ENCODE assay signal across 8 cellular contexts in the genomic region with DNA sequence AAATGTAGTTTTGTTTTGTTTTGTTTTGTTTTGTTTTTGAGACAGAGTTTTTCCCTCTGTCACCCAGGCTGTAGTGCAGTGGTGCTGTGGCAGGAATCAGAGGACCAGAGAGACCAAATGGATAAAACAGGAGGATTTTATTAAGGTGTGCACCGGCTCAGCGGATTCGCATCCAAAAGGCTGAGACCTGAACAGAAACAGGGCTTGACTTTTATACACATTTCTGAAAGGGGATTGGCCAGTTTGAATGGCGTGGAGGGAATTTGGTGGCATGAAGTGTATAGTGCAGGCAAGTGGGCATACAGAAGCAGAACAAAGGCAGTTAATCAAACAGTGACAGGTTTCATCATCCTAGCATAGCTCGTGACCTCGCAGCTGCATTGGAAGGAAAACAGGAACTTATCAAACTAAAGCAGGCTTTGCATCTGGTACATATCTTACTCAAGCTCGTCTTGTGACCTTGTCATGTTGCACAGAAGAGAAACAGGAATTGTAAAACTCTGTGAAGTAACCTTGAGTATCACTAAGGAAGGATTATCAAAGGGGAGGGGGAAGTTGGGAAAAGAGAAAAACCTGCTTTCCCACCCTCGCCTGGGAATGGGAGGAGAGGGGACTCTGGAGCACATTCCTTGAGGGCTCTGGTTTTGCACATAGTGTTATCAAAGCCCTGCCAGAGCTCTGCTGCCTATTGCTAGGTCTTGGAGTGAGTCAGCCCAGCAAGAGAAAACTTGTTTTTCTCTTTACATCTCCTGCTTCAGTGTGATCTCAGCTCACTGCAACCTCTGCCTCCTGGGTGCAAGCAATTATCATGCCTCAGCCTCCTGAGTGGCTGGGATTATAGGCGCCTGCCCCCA. TPM values are rescaled to one million over a fixed set of nuclear protein-coding genes. Genes with fewer than 3 reads are reported as not detected.
DNase-seq lines count a peak whose midpoint lies in the region; ATAC-seq, FAIRE-seq and TF ChIP-seq lines count a peak whose summit lies in the region.
"Had no signal": no experiment of that assay in that cellular context is flagged by ENCODE, and none has a peak within 500 bp of the region (broad histone marks: within the 10 kb centered on the region; RNA-seq: fewer than 3 reads in every experiment).

No MANE protein-coding gene starts in this region.

- CTCF ChIA-PET in GM12878 (lab: Yijun Ruan, JAX), result interaction anchor here (0.7 kb wide), 1 partner anchor 206 kb away, joined by 4 read pairs; no protein-coding TSS in a partner anchor

- DNase-seq in LHCN-M2 (ENCODE audit: low read depth) (peak; percentile 32), GM12878 (ENCODE audit: low read depth, low spot score) (peak; percentile 34), left kidney (ENCODE audit: low read depth, low spot score) (peak; percentile 20), NCI-H1436 (lab: John Stamatoyannopoulos, UW) (no peak)
- no peak for DNase-seq in natural killer cell treated with Interleukin-12 subunit alpha and Interleukin-12 subunit beta and Interleukin-15 and Interleukin-18, amount 100 ng/mL, for 72 hours (ENCODE audit: low spot score)

- H3K9me3 ChIP-seq in GM12878 (replicated peaks; ENCODE audit: control insufficient read depth, insufficient read depth, low read length) (peaks cover 5% of the 10 kb centered on the region), thymus (ENCODE audit: control insufficient read depth) (no peaks in the 10 kb centered on the region)

- H3K79me2 ChIP-seq in GM12878 (ENCODE audit: control insufficient read depth, insufficient read depth, low read length), result no peaks in the 10 kb centered on the region

- no peak overlapping the region for H3K4me2 ChIP-seq in GM12878 (ENCODE audit: control insufficient read depth, insufficient read depth)

- no peaks in the 10 kb centered on the region for H4K20me1 ChIP-seq in GM12878 (ENCODE audit: control insufficient read depth, insufficient read depth)

- H3K27ac Mint-ChIP-seq in natural killer cell treated with Interleukin-12 subunit alpha and Interleukin-12 subunit beta and Interleukin-15 and Interleukin-18, amount 100 ng/mL, for 72 hours, result no peak overlapping the region

- peaks cover 12% of the 10 kb centered on the region for H3K36me3 Mint-ChIP-seq in natural killer cell treated with Interleukin-12 subunit alpha and Interleukin-12 subunit beta and Interleukin-15 and Interleukin-18, amount 100 ng/mL, for 72 hours

- 43% methylated on average over 9 of the region's 9 CpGs for WGBS in GM12878 (ENCODE audit: insufficient coverage, insufficient replicate concordance, low lambda C conversion rate, missing lambda C conversion rate)
- WGBS in thymus, result 57% methylated on average over 9 of the region's 9 CpGs

- H3K4me1 Mint-ChIP-seq in natural killer cell treated with Interleukin-12 subunit alpha and Interleukin-12 subunit beta and Interleukin-15 and Interleukin-18, amount 100 ng/mL, for 72 hours (ENCODE audit: low read depth in 2 of 2), result no peaks in the 10 kb centered on the region

- FAIRE-seq in GM12878 (lab: Jason Lieb, UNC), result peak; percentile 31
- FAIRE-seq: islet of Langerhans had no signal

- TF ChIP-seq CTCF in GM12878 (IDR thresholded peaks at IDR 0.05 in 2 of 3, conservative IDR thresholded peaks at IDR 0.05 in 1 of 3; ENCODE audit: control insufficient read depth in 2 of 3, extremely low read depth in 1 of 3, insufficient read depth in 1 of 3, low read depth in 3 of 3, low read length in 3 of 3), result no peak

- H3K27me3 ChIP-seq in GM12878 (replicated peaks in 1 of 2; ENCODE audit: control insufficient read depth in 2 of 2, insufficient read depth in 2 of 2, low read length in 1 of 2), result no peaks in the 10 kb centered on the region
- H3K27me3 ChIP-seq in thymus (ENCODE audit: control insufficient read depth, insufficient read depth), result no peaks in the 10 kb centered on the region

- POLR2A ChIA-PET in GM12878 (lab: Charles Lee), result no interaction called here

- intact Hi-C loops in GM12878 (cut with micrococcal nuclease; ENCODE audit: unreplicated experiment), result no loop called here

- H3K27ac ChIP-seq in GM12878 (ENCODE audit: control insufficient read depth, insufficient read depth), result no peak overlapping the region
- H3K27ac ChIP-seq in thymus (ENCODE audit: low read depth), result peak overlapping the region; percentile 15

- peaks cover 5 to 7% of the 10 kb centered on the region in 2 donors for H3K27me3 Mint-ChIP-seq in natural killer cell treated with Interleukin-12 subunit alpha and Interleukin-12 subunit beta and Interleukin-15 and Interleukin-18, amount 100 ng/mL, for 72 hours

- peaks cover 3% of the 10 kb centered on the region for H3K9me3 Mint-ChIP-seq in natural killer cell treated with Interleukin-12 subunit alpha and Interleukin-12 subunit beta and Interleukin-15 and Interleukin-18, amount 100 ng/mL, for 72 hours

- no TSS peak for BruUV-seq in GM12878 (replicated peaks; lab: Mats Ljungman, UMichigan)

- peak; percentile 49 for ATAC-seq in GM12878
- ATAC-seq in HG02588 (IDR thresholded peaks at IDR 0.05; ENCODE audit: unreplicated experiment), result no peak
- no peak for ATAC-seq in natural killer cell treated with Interleukin-12 subunit alpha and Interleukin-12 subunit beta and Interleukin-15 and Interleukin-18, amount 100 ng/mL, for 72 hours

- no peaks in the 10 kb centered on the region for H3K4me1 ChIP-seq in GM12878 (ENCODE audit: control insufficient read depth, insufficient read depth, low read length)
- no peaks in the 10 kb centered on the region for H3K4me1 ChIP-seq in thymus (ENCODE audit: control insufficient read depth, insufficient read depth, low read length)

- TF ChIP-seq POLR2A in GM12878 (IDR thresholded peaks at IDR 0.05; ENCODE audit: low read depth, low read length), result no peak

- RAD21 ChIA-PET in GM12878 (lab: Charles Lee; ENCODE audit: unreplicated experiment), result interaction anchor here (0.8 kb wide), 1 partner anchor 67 kb away, joined by 3 read pairs; the partner anchor contains the start of gene KLHDC8B

- H3K4me3 Mint-ChIP-seq in natural killer cell treated with Interleukin-12 subunit alpha and Interleukin-12 subunit beta and Interleukin-15 and Interleukin-18, amount 100 ng/mL, for 72 hours, result no peak overlapping the region

- in situ Hi-C loops in GM12878 (cut with MboI), result no loop called here

- no peaks in the 10 kb centered on the region for H3K36me3 ChIP-seq in GM12878 (ENCODE audit: control insufficient read depth in 2 of 2, insufficient read depth in 2 of 2, low read length in 1 of 2)
- no peaks in the 10 kb centered on the region for H3K36me3 ChIP-seq in thymus (ENCODE audit: control insufficient read depth, insufficient read depth)

- no peak for TF ChIP-seq RAD21 in GM12878 (IDR thresholded peaks at IDR 0.05; ENCODE audit: insufficient read depth, low read depth, low read length)

- peak overlapping the region; percentile 25 for H2AFZ ChIP-seq in GM12878 (ENCODE audit: control insufficient read depth, low read depth, low read length)

- SMC1A ChIA-PET in GM12878 (lab: Charles Lee; ENCODE audit: uncharacterized antibody, unreplicated experiment), result interaction anchor here (0.7 kb wide), 1 partner anchor 230 kb away, joined by 3 read pairs; no protein-coding TSS in a partner anchor

- H3K9ac ChIP-seq in GM12878 (ENCODE audit: control insufficient read depth, insufficient read depth, low read length), result no peak overlapping the region

- H3K4me3 ChIP-seq in GM12878, result no peak overlapping the region
- H3K4me3 ChIP-seq in thymus (ENCODE audit: low read length), result no peak overlapping the region

- no peak for TF ChIP-seq EP300 in GM12878 (IDR thresholded peaks at IDR 0.05; ENCODE audit: borderline replicate concordance in 1 of 2, control insufficient read depth in 1 of 2, low read depth in 2 of 2, low read length in 2 of 2)

TF ChIP-seq in GM12878, 131 proteins besides CTCF, POLR2A, EP300 and RAD21 (continues in another document):
- 0 out of 2 replicates have a peak, but pooled peaks have one; percentile 61 for TF ChIP-seq TCF3 (IDR thresholded peaks at IDR 0.05; ENCODE audit: borderline replicate concordance, insufficient read depth, low read depth, low read length)
- TF ChIP-seq, protein P1, sequence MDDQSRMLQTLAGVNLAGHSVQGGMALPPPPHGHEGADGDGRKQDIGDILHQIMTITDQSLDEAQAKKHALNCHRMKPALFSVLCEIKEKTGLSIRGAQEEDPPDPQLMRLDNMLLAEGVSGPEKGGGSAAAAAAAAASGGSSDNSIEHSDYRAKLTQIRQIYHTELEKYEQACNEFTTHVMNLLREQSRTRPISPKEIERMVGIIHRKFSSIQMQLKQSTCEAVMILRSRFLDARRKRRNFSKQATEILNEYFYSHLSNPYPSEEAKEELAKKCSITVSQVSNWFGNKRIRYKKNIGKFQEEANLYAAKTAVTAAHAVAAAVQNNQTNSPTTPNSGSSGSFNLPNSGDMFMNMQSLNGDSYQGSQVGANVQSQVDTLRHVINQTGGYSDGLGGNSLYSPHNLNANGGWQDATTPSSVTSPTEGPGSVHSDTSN (IDR thresholded peaks at IDR 0.05; ENCODE audit: insufficient replicate concordance, low read depth, low read length), result peak; percentile 83
- peak; percentile 58; the same call in 1 of the 2 replicates for TF ChIP-seq TCF12 (IDR thresholded peaks at IDR 0.05; ENCODE audit: low read depth, low read length)
- peak; percentile 61 to 82 for TF ChIP-seq BHLHE40 (IDR thresholded peaks at IDR 0.05; ENCODE audit: borderline replicate concordance in 1 of 2, low read depth in 2 of 2, low read length in 1 of 2)
- TF ChIP-seq BRCA1 (IDR thresholded peaks at IDR 0.05; ENCODE audit: low read depth, low read length), result no peak

RNA-seq across cellular contexts. Expression of gene C3orf62, which starts 38.5 kb away (rescaled TPM):
- total RNA-seq in LHCN-M2 (2014; rRNA removed), result 0.71 and 1.3 TPM in 2 replicates
- 1.9 TPM for polyA plus RNA-seq in LHCN-M2 (2012)
- 15.6 and 16.3 TPM in 2 replicates for total RNA-seq in GM12878 (2013; cell fraction: nucleolus; rRNA removed)
- 3.8 and 4.1 TPM in 2 replicates for total RNA-seq in GM12878 (2014; rRNA removed)
- 4.0 and 4.6 TPM in 2 replicates for total RNA-seq in GM12878 (2014; rRNA removed; fragmentation: Illumina TruSeq; extraction: Trizol)
- total RNA-seq in GM12878 (2021), result 4.5 and 7.1 TPM in 2 replicates
- 2.2 TPM for polyA plus RNA-seq in GM12878 (2011; ENCODE audit: low read depth)
- 5.0 and 5.5 TPM in 2 replicates for polyA plus RNA-seq in GM12878 (2011; rRNA removed)
- polyA plus RNA-seq in GM12878 (2011; cell fraction: cytosol; rRNA removed), result 4.5 and 6.6 TPM in 2 replicates
- polyA plus RNA-seq in GM12878 (2011; cell fraction: nucleus; rRNA removed), result 12.6 and 13.8 TPM in 2 replicates
- polyA plus RNA-seq in GM12878 (2012), result 2.2 and 3.3 TPM in 2 replicates
- polyA plus RNA-seq in GM12878 (2014; fragmentation: Illumina TruSeq; extraction: Trizol), result 6.6 and 7.5 TPM in 2 replicates
- polyA plus RNA-seq in GM12878 (2014; fragmentation: Nextera tagmentation; extraction: Ambion mirVana), result 1 to 10 TPM; 3.0 to 4.0 TPM
- 6.9 and 8.9 TPM in 2 replicates for polyA plus RNA-seq in GM12878 (2014; rRNA removed)
- polyA plus RNA-seq in GM12878 (2016; fragmentation: Nextera tagmentation; extraction: Ambion mirVana), result 1 to 10 TPM; 2.7 to 3.3 TPM
- polyA minus RNA-seq in GM12878 (2011; rRNA and poly(A)+ RNA removed), result 3.4 and 8.1 TPM in 2 replicates
- polyA minus RNA-seq in GM12878 (2011; cell fraction: cytosol; rRNA and poly(A)+ RNA removed), result 1.9 and 2.0 TPM in 2 replicates
- polyA minus RNA-seq in GM12878 (2011; cell fraction: nucleus; rRNA and poly(A)+ RNA removed), result 4.5 and 9.2 TPM in 2 replicates
- 15.6 TPM for polyA plus RNA-seq in thymus
- 10 to 100 TPM; 10.7 to 18.1 TPM for total RNA-seq in natural killer cell treated with Interleukin-12 subunit alpha and Interleukin-12 subunit beta and Interleukin-15 and Interleukin-18, amount 100 ng/mL, for 72 hours

Comparison
In these comparisons a context has a peak if more than half of its experiments do, and no peak if none do; other contexts are left out.
1. DNase-seq: peak in LHCN-M2 (single experiment), GM12878 (single experiment) and left kidney (single experiment); none in NCI-H1436 (single experiment) and natural killer cell treated with Interleukin-12 subunit alpha and Interleukin-12 subunit beta and Interleukin-15 and Interleukin-18, amount 100 ng/mL, for 72 hours (single experiment).